12 cellular contexts compared by ENCODE assay signal in genomic region chr4:170805352-170805751, GRCh38.
"Had no signal": no experiment of that assay in that cellular context is flagged by ENCODE, and none has a peak within 500 bp of the region (broad histone marks: within the 10 kb centered on the region; RNA-seq: fewer than 3 reads in every experiment).

No MANE protein-coding gene starts in this region.

- H3K27me3 ChIP-seq: foreskin keratinocyte, right lobe of liver, upper lobe of right lung had no signal

- H3K4me2 ChIP-seq: smooth muscle cell had no signal

- ATAC-seq: foreskin keratinocyte, right lobe of liver, upper lobe of right lung had no signal

- H3K4me3 ChIP-seq: lung, right lobe of liver, smooth muscle cell, upper lobe of right lung had no signal

- H3K36me3 ChIP-seq: right lobe of liver, upper lobe of right lung had no signal

- H3K9me3 ChIP-seq: right lobe of liver, upper lobe of right lung had no signal

- H3K4me1 ChIP-seq: foreskin keratinocyte, right lobe of liver, upper lobe of right lung had no signal

- FAIRE-seq: TTC549 had no signal

- DNase-seq: activated naive CD4-positive, alpha-beta T cell; activated naive CD8-positive, alpha-beta T cell treated with anti-CD3 and anti-CD28 coated beads, Interleukin-2, amount 10 ng/mL, durations not matched to agents 7 days and 5 days; cortex of kidney; effector CD8-positive, alpha-beta T cell; foreskin keratinocyte; glutamatergic neuron; nephron progenitor cell; upper lobe of right lung had no signal

- H3K27ac ChIP-seq: foreskin keratinocyte, right lobe of liver, upper lobe of right lung had no signal
